8 cellular contexts compared by ENCODE assay signal in genomic region chr19:9835507-9835949, GRCh38. TPM values are rescaled to one million over a fixed set of nuclear protein-coding genes. Genes with fewer than 3 reads are reported as not detected.
DNase-seq lines count a peak whose midpoint lies in the region; ATAC-seq and TF ChIP-seq lines count a peak whose summit lies in the region.

No MANE protein-coding gene starts in this region.

- TF ChIP-seq POLR2A in ovary (IDR thresholded peaks at IDR 0.05): no peak

- H3K9ac ChIP-seq in BLaER1: peak overlapping the region; percentile 91
- H3K9ac ChIP-seq in OCI-LY3 (ENCODE audit: low read length): peak overlapping the region; percentile 76

- DNase-seq in ovary (no peak), HCEC 1CT (no peak), middle frontal gyrus (ENCODE audit: extremely low spot score, low spot score) (no peak), iPS-NIHi11 (ENCODE audit: low spot score) (no peak)

- H3K9me3 ChIP-seq in BLaER1: no peaks in the 10 kb centered on the region
- no peaks in the 10 kb centered on the region for H3K9me3 ChIP-seq in OCI-LY3 (ENCODE audit: insufficient read depth, low read length)
- no peaks in the 10 kb centered on the region for H3K9me3 ChIP-seq in ovary

- H3K27ac ChIP-seq in BLaER1 (peak overlapping the region; percentile 85), OCI-LY3 (ENCODE audit: low read length) (no peak overlapping the region), ovary (peak overlapping the region in 1 of 2 donors; percentile 32)

- H2AFZ ChIP-seq in OCI-LY3 (ENCODE audit: low read depth, low read length): no peak overlapping the region

- 1 to 3% (median 2%) methylated on average over 11 to 28 of the region's 28 CpGs for WGBS in ovary, 3 donors

- H3K79me2 ChIP-seq in OCI-LY3 (ENCODE audit: low read length): peaks cover 26% of the 10 kb centered on the region

- TF ChIP-seq EP300 in ovary (IDR thresholded peaks at IDR 0.05): no peak

- H3K36me3 ChIP-seq in BLaER1 (peaks cover 53% of the 10 kb centered on the region), OCI-LY3 (replicated peaks; ENCODE audit: low read depth, low read length) (peaks cover 20% of the 10 kb centered on the region), ovary (no peaks in the 10 kb centered on the region)

- H3K4me3 ChIP-seq in BLaER1 (peak overlapping the region; percentile 96), OCI-LY3 (ENCODE audit: low read length) (peak overlapping the region; percentile 86), ovary (peak overlapping the region; percentile 87)

- H3K4me2 ChIP-seq in BLaER1 (peak overlapping the region; percentile 93), OCI-LY3 (ENCODE audit: low read length) (peak overlapping the region; percentile 82)

- TF ChIP-seq CTCF in OCI-LY3 (IDR thresholded peaks at IDR 0.05; ENCODE audit: low read depth, low read length) (no peak), ovary (IDR thresholded peaks at IDR 0.05) (peak in 1 of 3 donors; percentile 1)

- peaks cover 44% of the 10 kb centered on the region for H4K20me1 ChIP-seq in BLaER1
- H4K20me1 ChIP-seq in OCI-LY3 (ENCODE audit: insufficient read depth, low read length): peaks cover 5% of the 10 kb centered on the region; the same call in 1 of the 2 replicates

- ATAC-seq in GM21717 (IDR thresholded peaks at IDR 0.05; ENCODE audit: unreplicated experiment): peak; percentile 16
- peak; percentile 7 for ATAC-seq in esophagus mucosa

- H3K4me1 ChIP-seq in BLaER1 (peaks cover 19% of the 10 kb centered on the region), OCI-LY3 (ENCODE audit: low read length) (peaks cover 12% of the 10 kb centered on the region), ovary (ENCODE audit: insufficient read depth) (peaks cover 1% of the 10 kb centered on the region)

- intact Hi-C loops in ovary (cut with DNase I): no loop called here

- H3K27me3 ChIP-seq in BLaER1: no peaks in the 10 kb centered on the region
- no peaks in the 10 kb centered on the region for H3K27me3 ChIP-seq in OCI-LY3 (ENCODE audit: low read depth, low read length)
- H3K27me3 ChIP-seq in ovary: no peaks in the 10 kb centered on the region

RNA-seq across cellular contexts. Expression of gene PIN1, which starts 0.4 kb away (rescaled TPM):
- total RNA-seq in esophagus mucosa (54.4 TPM), ovary (10 to 100 TPM; 49.2 to 70.9 (median 61.0) TPM)
- polyA plus RNA-seq in ovary: 10 to 100 TPM in 1 of 2 donors, 1 to 10 TPM in 1; 6.3 to 94.2 TPM

RNA-seq across cellular contexts. Expression of gene UBL5, which starts 7.8 kb away (rescaled TPM):
- total RNA-seq in esophagus mucosa (297 TPM), ovary (100 to 1,000 TPM; 217 to 412 (median 255) TPM)
- polyA plus RNA-seq in ovary: 100 to 1,000 TPM; 315 to 492 TPM

RNA-seq across cellular contexts. Expression of gene FBXL12, which starts 16.6 kb away (rescaled TPM):
- total RNA-seq in esophagus mucosa (13.2 TPM), ovary (10 to 100 TPM; 22.3 to 34.4 (median 27.7) TPM)
- polyA plus RNA-seq in ovary: 10 to 100 TPM; 18.3 to 24.0 TPM
